ENCODE assay signal across 8 cellular contexts in the genomic region with DNA sequence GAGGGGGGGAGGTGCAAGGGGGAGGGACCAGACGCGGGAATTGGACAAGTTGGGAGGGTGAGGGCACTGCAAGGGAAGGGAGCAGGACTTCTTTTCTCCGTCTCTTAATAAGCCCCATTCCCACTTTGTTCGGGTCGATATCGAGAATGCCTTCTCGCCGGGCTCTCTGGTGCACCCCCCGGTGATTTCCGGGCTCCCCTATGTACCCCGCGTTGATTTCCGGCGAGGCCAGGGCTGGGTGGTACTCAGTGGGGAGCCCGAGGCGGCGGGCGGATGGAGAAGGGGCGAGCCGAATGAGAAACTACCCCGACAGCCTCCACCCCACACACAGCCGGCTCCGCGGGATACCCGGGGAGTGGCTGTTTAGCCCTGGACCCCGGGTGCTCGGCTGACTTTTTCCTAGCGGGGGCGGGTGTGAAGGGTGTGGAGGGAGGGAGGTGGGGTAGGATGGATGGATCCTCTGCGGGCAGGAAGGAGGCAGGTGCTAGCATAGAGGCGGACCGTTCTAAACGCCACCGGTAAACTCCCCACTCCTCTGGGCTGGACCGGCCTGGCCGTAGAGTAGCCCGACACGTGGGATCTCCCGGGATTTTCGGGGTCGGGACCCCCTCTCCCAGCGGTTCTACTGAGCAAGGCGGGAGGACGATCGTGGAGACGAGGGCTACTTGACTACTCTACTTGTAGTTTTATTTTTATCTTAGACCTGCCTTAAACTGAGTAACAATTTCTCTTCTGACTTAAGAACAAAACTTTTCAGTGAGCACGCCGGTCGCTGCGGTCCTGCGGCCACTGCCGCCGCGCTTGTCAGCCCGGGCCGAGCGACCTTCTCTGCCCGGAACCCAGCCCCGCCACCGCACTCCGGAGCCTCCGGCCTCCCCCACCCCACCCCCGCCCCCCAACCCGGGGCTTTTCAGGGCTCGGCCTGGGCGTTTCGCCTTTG. TPM values are rescaled to one million over a fixed set of nuclear protein-coding genes. Genes with fewer than 3 reads are reported as not detected.
DNase-seq lines count a peak whose midpoint lies in the region; ATAC-seq and TF ChIP-seq lines count a peak whose summit lies in the region.

No MANE protein-coding gene starts in this region.

- H3K9me3 ChIP-seq in HUES6 (ENCODE audit: control insufficient read depth, insufficient read depth, low read depth, low read length) (no peaks in the 10 kb centered on the region), prostate gland (no peaks in the 10 kb centered on the region)

- in situ Hi-C loops in GM13977 (cut with MboI; ENCODE audit: low pct_unique_long_range_greater_than_20kb, low sequenced_read_pairs, unreplicated experiment) = no loop called here

- DNase-seq in AG10803 (ENCODE audit: low read depth) (no peak), globus pallidus (ENCODE audit: low spot score) (peak; percentile 43), prostate gland (ENCODE audit: low spot score) (no peak), NCI-H774 (lab: John Stamatoyannopoulos, UW) (no peak), GM13977 (ENCODE audit: low spot score) (no peak)
- peak; percentile 24 for DNase-seq in activated CD8-positive, alpha-beta memory T cell treated with anti-CD3 and anti-CD28 coated beads, Interleukin-2, amount 50 U/mL, for 4 hours

- H3K4me3 ChIP-seq in AG10803 (ENCODE audit: low read length) = peak overlapping the region; percentile 50
- peak overlapping the region; percentile 77 for H3K4me3 ChIP-seq in HUES6 (ENCODE audit: low read depth, low read length)
- H3K4me3 ChIP-seq in prostate gland = peak overlapping the region; percentile 10 to 26

- H3K4me1 ChIP-seq in HUES6 (ENCODE audit: control insufficient read depth, insufficient read depth, low read length) (peaks cover 11% of the 10 kb centered on the region; the same call in 1 of the 2 replicates), prostate gland (replicated peaks) (peaks cover 7% of the 10 kb centered on the region)

- H3K27me3 ChIP-seq in HUES6 (ENCODE audit: control insufficient read depth, insufficient read depth, low read length) = peaks cover 58% of the 10 kb centered on the region
- peaks cover 40% of the 10 kb centered on the region for H3K27me3 ChIP-seq in prostate gland (replicated peaks; ENCODE audit: insufficient read depth)

- ATAC-seq in HG02759 (IDR thresholded peaks at IDR 0.05; ENCODE audit: unreplicated experiment) = no peak

- WGBS in prostate gland = under 1% methylated on average over 63 of the region's 67 CpGs

- intact Hi-C loops in prostate gland (cut with DNase I) = no loop called here

- no peak for TF ChIP-seq CTCF in AG10803 (conservative IDR thresholded peaks at IDR 0.05; ENCODE audit: low read length)
- TF ChIP-seq CTCF in prostate gland (IDR thresholded peaks at IDR 0.05) = no peak
- TF ChIP-seq CTCF in GM13977 (IDR thresholded peaks at IDR 0.05; ENCODE audit: extremely low read depth, insufficient read depth, missing control alignments) = no peak

- no peaks in the 10 kb centered on the region for H3K36me3 ChIP-seq in HUES6 (ENCODE audit: control insufficient read depth, insufficient read depth, low read length)
- H3K36me3 ChIP-seq in prostate gland = no peaks in the 10 kb centered on the region

- H3K27ac ChIP-seq in HUES6 (ENCODE audit: low read depth, low read length) (no peak overlapping the region), prostate gland (no peak overlapping the region)

- no peak for TF ChIP-seq POLR2A in prostate gland (IDR thresholded peaks at IDR 0.05)

- peak overlapping the region; percentile 49 for H3K9ac ChIP-seq in HUES6 (ENCODE audit: low read length)

RNA-seq across cellular contexts. Expression of gene RNF220, which starts 1.0 kb away (rescaled TPM):
- 100 to 1,000 TPM; 116 to 147 TPM for total RNA-seq in prostate gland

RNA-seq across cellular contexts. Expression of gene ERI3, which starts 51.0 kb away (rescaled TPM):
- total RNA-seq in prostate gland = 100 to 1,000 TPM in 1 of 2 donors, 10 to 100 TPM in 1; 84.0 to 114 TPM

Comparison
In these comparisons a context has a peak if more than half of its experiments do, and no peak if none do; other contexts are left out.
1. DNase-seq: peak in activated CD8-positive, alpha-beta memory T cell treated with anti-CD3 and anti-CD28 coated beads, Interleukin-2, amount 50 U/mL, for 4 hours (single experiment) and globus pallidus (single experiment); none in AG10803 (single experiment), prostate gland (single experiment), NCI-H774 (single experiment) and GM13977 (single experiment).
2. H3K4me3 ChIP-seq: peak in every context shown above with its lines; median percentile 77 in HUES6; 50 in AG10803; 18 in prostate gland.